In the genomic region with DNA sequence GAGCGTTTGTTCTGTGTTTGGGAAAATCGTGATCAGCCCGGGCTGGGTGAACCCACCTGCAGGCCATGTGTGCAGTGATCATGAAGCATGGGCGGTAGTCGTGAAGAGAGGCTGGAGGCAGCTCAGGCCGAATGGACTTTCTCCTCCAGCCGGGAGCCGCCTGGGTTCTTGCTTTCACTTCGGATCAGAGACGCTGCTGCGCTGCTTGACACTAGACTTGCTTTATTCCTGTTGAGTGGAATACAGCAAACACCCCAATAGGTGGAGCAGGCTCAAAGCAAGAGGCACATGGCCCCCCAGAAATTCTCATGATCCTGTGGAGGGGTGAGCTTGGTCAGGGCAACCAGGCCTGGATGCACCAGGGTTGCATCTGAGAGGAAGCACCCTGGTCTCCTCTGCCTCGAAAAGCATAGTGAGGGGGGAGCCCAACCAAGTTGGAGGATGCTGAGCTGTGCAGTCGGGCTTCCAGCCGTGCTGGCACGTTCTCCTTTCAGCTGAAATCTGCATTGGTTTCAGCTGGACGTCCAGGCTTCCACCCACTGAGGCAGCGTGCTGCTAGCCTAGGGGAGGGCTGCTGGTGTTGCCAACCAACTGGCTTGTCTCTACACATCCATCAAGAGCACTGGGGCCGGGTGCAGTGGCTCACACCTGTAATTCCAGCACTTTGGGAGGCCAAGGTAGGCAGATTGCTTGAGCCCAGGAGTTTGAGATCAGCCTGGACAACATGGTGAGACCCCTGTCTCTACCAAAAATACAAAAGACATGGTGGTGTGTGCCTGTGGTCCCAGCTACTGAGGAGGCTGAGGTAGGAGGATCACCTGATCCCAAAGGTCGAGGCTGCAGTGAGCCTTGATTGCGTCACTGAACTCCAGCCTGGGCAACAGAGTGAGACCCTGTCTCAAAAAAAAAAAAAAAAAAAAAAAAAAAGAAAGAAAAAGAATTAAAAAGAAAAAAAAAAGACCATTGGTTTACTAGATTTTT, we compare ENCODE assay signal across 19 cellular contexts. TPM values are rescaled to one million over a fixed set of nuclear protein-coding genes. Genes with fewer than 3 reads are reported as not detected.
DNase-seq lines count a peak whose midpoint lies in the region; ATAC-seq, FAIRE-seq and TF ChIP-seq lines count a peak whose summit lies in the region.
"Had no signal": no experiment of that assay in that cellular context is flagged by ENCODE, and none has a peak within 500 bp of the region (broad histone marks: within the 10 kb centered on the region; RNA-seq: fewer than 3 reads in every experiment).

No MANE protein-coding gene starts in this region.

- no peaks in the 10 kb centered on the region for H3K36me3 ChIP-seq in kidney (ENCODE audit: control insufficient read depth in 1 of 2, insufficient read depth in 2 of 2, low read length in 2 of 2)
- H3K36me3 ChIP-seq: prostate gland, upper lobe of right lung had no signal

- no peak for TF ChIP-seq POLR2A in NB4 (IDR thresholded peaks at IDR 0.05; ENCODE audit: extremely low read depth, insufficient read length)

- intact Hi-C loops in kidney (cut with DNase I) = no loop called here

- peak; percentile 56 for DNase-seq in AG20443 (ENCODE audit: low spot score)
- peak; percentile 55 for DNase-seq in CD1c-positive myeloid dendritic cell (ENCODE audit: extremely low spot score)
- DNase-seq in NB4 (ENCODE audit: low read depth) = peak; percentile 57
- DNase-seq in kidney = peak; percentile 36
- no peak for DNase-seq in stimulated activated effector memory CD8-positive, alpha-beta T cell treated with anti-CD3 and anti-CD28 coated beads, Interleukin-12 subunit alpha, Interleukin-12 subunit beta, amount 100 ng/mL, for 72 hours (ENCODE audit: low spot score in 2 of 2)
- no peak for DNase-seq in NCI-H510A treated with DMSO at 0.1 percent for 48 hours (lab: John Stamatoyannopoulos, UW)
- DNase-seq in stimulated activated CD4-positive, alpha-beta T cell treated with anti-CD3 and anti-CD28 coated beads, Interleukin-12 subunit alpha, Interleukin-12 subunit beta, amount 100 ng/mL, for 4 hours = no peak
- DNase-seq: activated naive CD8-positive, alpha-beta T cell treated with anti-CD3 and anti-CD28 coated beads, Interleukin-2, amount 50 U/mL, for 24 hours; cerebellar nuclear complex; COR-L47; islet precursor cell; Kasumi-1; mucosa of descending colon; NCI-H2081; stimulated activated CD8-positive, alpha-beta memory T cell treated with anti-CD3 and anti-CD28 coated beads, Interleukin-4, amount 100 ng/mL, for 48 hours; upper lobe of right lung had no signal

- no peak for TF ChIP-seq CTCF in NB4 (IDR thresholded peaks at IDR 0.05; ENCODE audit: low read depth, low read length)
- no peak for TF ChIP-seq CTCF in kidney (IDR thresholded peaks at IDR 0.05; ENCODE audit: borderline replicate concordance, extremely low read depth, insufficient read depth)

- FAIRE-seq in kidney (lab: Jason Lieb, UNC) = no peak
- FAIRE-seq: GM18507 had no signal

- ATAC-seq in stimulated activated effector memory CD8-positive, alpha-beta T cell treated with anti-CD3 and anti-CD28 coated beads, Interleukin-12 subunit alpha, Interleukin-12 subunit beta, amount 100 ng/mL, for 72 hours = no peak
- ATAC-seq: activated naive CD8-positive, alpha-beta T cell treated with anti-CD3 and anti-CD28 coated beads, Interleukin-2, amount 50 U/mL, for 24 hours; mucosa of descending colon; upper lobe of right lung had no signal

- H3K4me1 ChIP-seq in kidney (ENCODE audit: control insufficient read depth in 1 of 2, insufficient read depth in 1 of 2, low read depth in 1 of 2, low read length in 2 of 2) = peaks cover 0 to 10% of the 10 kb centered on the region in 2 donors
- H3K4me1 ChIP-seq: prostate gland had no signal

- H3K4me1 Mint-ChIP-seq in stimulated activated effector memory CD8-positive, alpha-beta T cell treated with anti-CD3 and anti-CD28 coated beads, Interleukin-12 subunit alpha, Interleukin-12 subunit beta, amount 100 ng/mL, for 72 hours = peaks cover 65% of the 10 kb centered on the region

- no peaks in the 10 kb centered on the region for H3K9me3 Mint-ChIP-seq in stimulated activated effector memory CD8-positive, alpha-beta T cell treated with anti-CD3 and anti-CD28 coated beads, Interleukin-12 subunit alpha, Interleukin-12 subunit beta, amount 100 ng/mL, for 72 hours
- H3K9me3 Mint-ChIP-seq: activated naive CD8-positive, alpha-beta T cell treated with anti-CD3 and anti-CD28 coated beads, Interleukin-2, amount 50 U/mL, for 24 hours had no signal

- no peak overlapping the region for H3K27ac Mint-ChIP-seq in stimulated activated effector memory CD8-positive, alpha-beta T cell treated with anti-CD3 and anti-CD28 coated beads, Interleukin-12 subunit alpha, Interleukin-12 subunit beta, amount 100 ng/mL, for 72 hours

- no peak overlapping the region for H3K4me3 Mint-ChIP-seq in stimulated activated effector memory CD8-positive, alpha-beta T cell treated with anti-CD3 and anti-CD28 coated beads, Interleukin-12 subunit alpha, Interleukin-12 subunit beta, amount 100 ng/mL, for 72 hours
- H3K4me3 Mint-ChIP-seq: activated naive CD8-positive, alpha-beta T cell treated with anti-CD3 and anti-CD28 coated beads, Interleukin-2, amount 50 U/mL, for 24 hours had no signal

- H3K36me3 Mint-ChIP-seq in stimulated activated effector memory CD8-positive, alpha-beta T cell treated with anti-CD3 and anti-CD28 coated beads, Interleukin-12 subunit alpha, Interleukin-12 subunit beta, amount 100 ng/mL, for 72 hours = peaks cover 27% of the 10 kb centered on the region

- H3K9me3 ChIP-seq in kidney (ENCODE audit: control insufficient read depth in 1 of 2, low read length in 2 of 2) = no peaks in the 10 kb centered on the region
- H3K9me3 ChIP-seq: mucosa of descending colon, prostate gland, upper lobe of right lung had no signal

- no peak overlapping the region for H3K9ac ChIP-seq in kidney (ENCODE audit: low read length in 2 of 2)

- H3K27ac ChIP-seq in kidney (ENCODE audit: low read depth in 2 of 2, low read length in 2 of 2) = no peak overlapping the region
- H3K27ac ChIP-seq: epithelial cell of prostate, prostate gland, upper lobe of right lung had no signal

- H3K4me3 ChIP-seq in NB4 (ENCODE audit: low read depth, low read length) = no peak overlapping the region
- no peak overlapping the region for H3K4me3 ChIP-seq in kidney (ENCODE audit: low read length in 2 of 2)
- H3K4me3 ChIP-seq: mucosa of descending colon, prostate gland, upper lobe of right lung had no signal

RNA-seq across cellular contexts. Expression of a gene that starts 2.8 kb away (rescaled TPM):
- total RNA-seq in kidney = 11.6 TPM
- 2.0 TPM for polyA plus RNA-seq in kidney (ENCODE audit: insufficient read depth, low read depth, low replicate concordance)

Comparison
In these comparisons a context has a peak if more than half of its experiments do, and no peak if none do; other contexts are left out.
1. DNase-seq: peak in AG20443 (single experiment), CD1c-positive myeloid dendritic cell (single experiment), NB4 (single experiment) and kidney (single experiment); none in stimulated activated effector memory CD8-positive, alpha-beta T cell treated with anti-CD3 and anti-CD28 coated beads, Interleukin-12 subunit alpha, Interleukin-12 subunit beta, amount 100 ng/mL, for 72 hours (0 of 2), NCI-H510A treated with DMSO at 0.1 percent for 48 hours (single experiment) and stimulated activated CD4-positive, alpha-beta T cell treated with anti-CD3 and anti-CD28 coated beads, Interleukin-12 subunit alpha, Interleukin-12 subunit beta, amount 100 ng/mL, for 4 hours (single experiment).